In genomic region chrY:21256820-21257219, GRCh38 we compare ENCODE assay signal across 10 cellular contexts.
DNase-seq lines count a peak whose midpoint lies in the region; ATAC-seq lines count a peak whose summit lies in the region.
"Had no signal": no experiment of that assay in that cellular context is flagged by ENCODE, and none has a peak within 500 bp of the region (broad histone marks: within the 10 kb centered on the region; RNA-seq: fewer than 3 reads in every experiment).

No MANE protein-coding gene starts in this region.

- ATAC-seq in GM21515 (IDR thresholded peaks at IDR 0.05; ENCODE audit: unreplicated experiment) (peak; percentile 77), HG03442 (IDR thresholded peaks at IDR 0.05; ENCODE audit: unreplicated experiment) (peak; percentile 91), GM18858 (IDR thresholded peaks at IDR 0.05; ENCODE audit: unreplicated experiment) (no peak)
- ATAC-seq in effector memory CD8-positive, alpha-beta T cell (replicated peaks), result peak; percentile 31

- H3K27ac Mint-ChIP-seq in T-helper 1 cell treated with Interleukin-12 subunit alpha and Interleukin-12 subunit beta and Interleukin-4 antibody, amounts not matched to agents 30 μg/mL and 1 μg/mL, for 36 hours, result peak overlapping the region; percentile 58
- H3K27ac Mint-ChIP-seq in effector memory CD8-positive, alpha-beta T cell, result peak overlapping the region in 1 of 2 donors; percentile 93

- peaks cover 27% of the 10 kb centered on the region for H3K4me1 Mint-ChIP-seq in T-helper 1 cell treated with Interleukin-12 subunit alpha and Interleukin-12 subunit beta and Interleukin-4 antibody, amounts not matched to agents 30 μg/mL and 1 μg/mL, for 36 hours (ENCODE audit: low read depth)
- peaks cover 2 to 35% of the 10 kb centered on the region in 2 donors for H3K4me1 Mint-ChIP-seq in effector memory CD8-positive, alpha-beta T cell (ENCODE audit: low read depth in 2 of 2)

- peak overlapping the region; percentile 64 for H3K4me3 Mint-ChIP-seq in T-helper 1 cell treated with Interleukin-12 subunit alpha and Interleukin-12 subunit beta and Interleukin-4 antibody, amounts not matched to agents 30 μg/mL and 1 μg/mL, for 36 hours
- H3K4me3 Mint-ChIP-seq in effector memory CD8-positive, alpha-beta T cell, result peak overlapping the region in 1 of 2 donors; percentile 80

- H3K27me3 Mint-ChIP-seq in T-helper 1 cell treated with Interleukin-12 subunit alpha and Interleukin-12 subunit beta and Interleukin-4 antibody, amounts not matched to agents 30 μg/mL and 1 μg/mL, for 36 hours (ENCODE audit: low read depth), result no peaks in the 10 kb centered on the region
- no peaks in the 10 kb centered on the region for H3K27me3 Mint-ChIP-seq in effector memory CD8-positive, alpha-beta T cell

- DNase-seq in T-helper 1 cell (no peak), GM19240 (ENCODE audit: insufficient read length, low spot score) (no peak)
- DNase-seq in effector memory CD8-positive, alpha-beta T cell, result no peak
- no peak for DNase-seq in effector CD8-positive, alpha-beta T cell (lab: John Stamatoyannopoulos, UW)
- DNase-seq: 8988T; activated T-cell treated with anti-CD3 and anti-CD28 coated beads, Interleukin-2, amount 50 U/mL, for 48 hours had no signal

- H3K9me3 Mint-ChIP-seq in T-helper 1 cell treated with Interleukin-12 subunit alpha and Interleukin-12 subunit beta and Interleukin-4 antibody, amounts not matched to agents 30 μg/mL and 1 μg/mL, for 36 hours, result no peaks in the 10 kb centered on the region
- H3K9me3 Mint-ChIP-seq in effector memory CD8-positive, alpha-beta T cell, result no peaks in the 10 kb centered on the region

- H3K36me3 Mint-ChIP-seq in T-helper 1 cell treated with Interleukin-12 subunit alpha and Interleukin-12 subunit beta and Interleukin-4 antibody, amounts not matched to agents 30 μg/mL and 1 μg/mL, for 36 hours (ENCODE audit: low read depth), result peaks cover 4% of the 10 kb centered on the region
- H3K36me3 Mint-ChIP-seq in effector memory CD8-positive, alpha-beta T cell (ENCODE audit: insufficient read depth), result no peaks in the 10 kb centered on the region
